In genomic region chr1:10074059-10074854, GRCh38 we compare ENCODE assay signal across 8 cellular contexts. TPM values are rescaled to one million over a fixed set of nuclear protein-coding genes. Genes with fewer than 3 reads are reported as not detected.
DNase-seq lines count a peak whose midpoint lies in the region; ATAC-seq and TF ChIP-seq lines count a peak whose summit lies in the region.

No MANE protein-coding gene starts in this region.

- H3K36me3 Mint-ChIP-seq in activated T-cell treated with anti-CD3 and anti-CD28 coated beads, Interleukin-2, amount 50 U/mL, for 24 hours (ENCODE audit: low read depth) = peaks cover 47% of the 10 kb centered on the region

- no peaks in the 10 kb centered on the region for H3K9me3 ChIP-seq in aorta (ENCODE audit: control insufficient read depth, low read length)

- in situ Hi-C loops in GM13977 (cut with MboI; ENCODE audit: low pct_unique_long_range_greater_than_20kb, low sequenced_read_pairs, unreplicated experiment) = no loop called here

- no peaks in the 10 kb centered on the region for H3K9me3 Mint-ChIP-seq in activated T-cell treated with anti-CD3 and anti-CD28 coated beads, Interleukin-2, amount 50 U/mL, for 24 hours

- no peaks in the 10 kb centered on the region for H3K36me3 ChIP-seq in aorta (ENCODE audit: control insufficient read depth in 1 of 2, insufficient read depth in 2 of 2, low read length in 1 of 2)

- no peaks in the 10 kb centered on the region for H3K27me3 Mint-ChIP-seq in activated T-cell treated with anti-CD3 and anti-CD28 coated beads, Interleukin-2, amount 50 U/mL, for 24 hours

- no peak for TF ChIP-seq CTCF in GM13977 (IDR thresholded peaks at IDR 0.05; ENCODE audit: extremely low read depth, insufficient read depth, missing control alignments)
- no peak for TF ChIP-seq CTCF in foreskin fibroblast (IDR thresholded peaks at IDR 0.05; ENCODE audit: low read depth, low read length)

- H3K27ac ChIP-seq in aorta (ENCODE audit: low read depth in 1 of 2, low read length in 2 of 2) = peak overlapping the region; percentile 69 to 72

- H3K4me3 ChIP-seq in foreskin fibroblast (ENCODE audit: low read depth in 1 of 2, low read length in 2 of 2) (no peak overlapping the region), aorta (ENCODE audit: low read length in 2 of 2) (no peak overlapping the region)

- intact Hi-C loops in sciatic nerve (cut with DNase I) (no loop called here), aorta (cut with DNase I) (no loop called here)

- H3K27me3 ChIP-seq in aorta (ENCODE audit: control insufficient read depth in 1 of 2, insufficient read depth in 2 of 2, low read length in 1 of 2) = no peaks in the 10 kb centered on the region

- peak; percentile 63 for ATAC-seq in sciatic nerve
- peak; percentile 60 for ATAC-seq in aorta (ENCODE audit: low FRiP score)
- ATAC-seq in HG03439 (IDR thresholded peaks at IDR 0.05; ENCODE audit: unreplicated experiment) = no peak

- peaks cover 0 to 4% of the 10 kb centered on the region in 2 donors for H3K4me1 ChIP-seq in aorta (ENCODE audit: control insufficient read depth in 1 of 2, insufficient read depth in 2 of 2, low read length in 2 of 2)

- DNase-seq in GM13977 (ENCODE audit: low spot score) (peak; percentile 76), NCI-H226 (peak; percentile 91), foreskin fibroblast (peak; percentile 95 to 97), sciatic nerve (ENCODE audit: low spot score) (peak; percentile 67), aorta (peak in 1 of 2 donors; percentile 85), DMS79 (lab: John Stamatoyannopoulos, UW) (no peak)
- DNase-seq in activated T-cell treated with anti-CD3 and anti-CD28 coated beads, Interleukin-2, amount 50 U/mL, for 24 hours = peak; percentile 68

- H3K27ac Mint-ChIP-seq in activated T-cell treated with anti-CD3 and anti-CD28 coated beads, Interleukin-2, amount 50 U/mL, for 24 hours = peak overlapping the region; percentile 1

- H3K4me3 Mint-ChIP-seq in activated T-cell treated with anti-CD3 and anti-CD28 coated beads, Interleukin-2, amount 50 U/mL, for 24 hours = no peak overlapping the region

- peaks cover 23% of the 10 kb centered on the region for H3K4me1 Mint-ChIP-seq in activated T-cell treated with anti-CD3 and anti-CD28 coated beads, Interleukin-2, amount 50 U/mL, for 24 hours (ENCODE audit: low read depth)

- 31 to 41% methylated on average over 5 of the region's 5 CpGs for WGBS in aorta, 2 donors

RNA-seq across cellular contexts. Expression of gene UBE4B, which starts 41.5 kb away (rescaled TPM):
- total RNA-seq in sciatic nerve (42.5 TPM), aorta (10 to 100 TPM; 46.9 to 54.8 TPM)
- polyA plus RNA-seq in aorta = 10 to 100 TPM; 11.6 to 29.9 TPM
